ENCODE assay signal across 21 cellular contexts in genomic region chr10:77448226-77448625, GRCh38.
"Had no signal": no experiment of that assay in that cellular context is flagged by ENCODE, and none has a peak within 500 bp of the region (broad histone marks: within the 10 kb centered on the region; RNA-seq: fewer than 3 reads in every experiment).

No MANE protein-coding gene starts in this region.

- ATAC-seq: activated CD4-positive, CD25-positive, alpha-beta regulatory T cell treated with anti-CD3 and anti-CD28 coated beads, Interleukin-2, amount 50 U/mL, for 24 hours; activated T-cell treated with anti-CD3 and anti-CD28 coated beads, Interleukin-2, amount 50 U/mL, for 72 hours; left lung; naive thymus-derived CD8-positive, alpha-beta T cell had no signal

- H3K4me3 ChIP-seq: left lung, lung, neural progenitor cell, prostate gland, right atrium auricular region, uterus had no signal

- H3K27ac ChIP-seq: left lung, neural progenitor cell, prostate gland, right atrium auricular region, VCaP had no signal

- H3K27me3 ChIP-seq: left lung, neural progenitor cell, right atrium auricular region, uterus had no signal

- DNase-seq: activated CD4-positive, alpha-beta memory T cell treated with anti-CD3 and anti-CD28 coated beads, Interleukin-2, amount 10 ng/mL, durations not matched to agents 7 days and 5 days; activated CD4-positive, alpha-beta T cell treated with anti-CD3 and anti-CD28 coated beads, Interleukin-2, amount 10 ng/mL, durations not matched to agents 24 days and 14 days; activated effector memory CD4-positive, alpha-beta T cell treated with Interleukin-2 at 50 U/mL for 16 hours; activated naive CD4-positive, alpha-beta T cell treated with anti-CD3 and anti-CD28 coated beads for 36 hours; activated naive CD8-positive, alpha-beta T cell treated with anti-CD3 and anti-CD28 coated beads, Interleukin-2, amount 10 ng/mL, durations not matched to agents 7 days and 5 days; activated T-cell treated with anti-CD3 and anti-CD28 coated beads, Interleukin-2, amount 50 U/mL, for 72 hours; amniotic stem cell; cerebellar nuclear complex; effector CD4-positive, alpha-beta T cell; foreskin fibroblast; left lung; naive thymus-derived CD8-positive, alpha-beta T cell; stimulated activated CD4-positive, alpha-beta T cell treated with anti-CD3 and anti-CD28 coated beads, Interleukin-1b, Interleukin-23, amount 100 ng/mL, for 48 hours; trophoblast cell; uterus had no signal

- H3K4me1 ChIP-seq: left lung, prostate gland, right atrium auricular region, uterus had no signal

- H3K9me3 ChIP-seq: left lung, prostate gland, right atrium auricular region, uterus had no signal

- H3K36me3 ChIP-seq: left lung, neural progenitor cell, prostate gland, right atrium auricular region, uterus had no signal
